ENCODE assay signal across 22 cellular contexts in the genomic region with DNA sequence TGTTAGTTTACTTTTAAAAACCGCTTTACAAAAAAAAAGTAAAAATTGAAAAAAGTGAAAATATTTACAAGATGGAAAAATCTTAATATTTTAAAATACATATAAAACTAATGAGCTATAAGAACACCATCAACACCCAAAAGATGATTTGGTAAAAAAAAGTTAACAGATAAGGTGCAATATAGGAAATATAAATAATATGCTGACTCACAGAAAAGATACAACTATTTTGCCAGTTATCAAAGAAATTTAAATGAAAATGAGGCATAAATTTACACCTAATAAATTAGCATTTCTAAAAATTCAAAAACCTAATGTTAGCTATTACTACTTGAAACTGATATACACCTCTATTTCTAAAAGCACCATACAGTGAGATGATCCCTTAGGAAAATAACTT.
"Had no signal": no experiment of that assay in that cellular context is flagged by ENCODE, and none has a peak within 500 bp of the region (broad histone marks: within the 10 kb centered on the region; RNA-seq: fewer than 3 reads in every experiment).

No MANE protein-coding gene starts in this region.

- H3K27me3 ChIP-seq: SJSA1 had no signal

- H3K27ac ChIP-seq: SJSA1, SK-N-MC had no signal

- H3K4me3 ChIP-seq: SJSA1, SK-N-MC had no signal

- H3K9me3 ChIP-seq: SJSA1 had no signal

- H3K4me1 ChIP-seq: SJSA1 had no signal

- DNase-seq: KBM-7, MV-4-11, NCI-H1048, NCI-H1105, NCI-H1417, NCI-H1436 treated with DMSO at 0.1 percent for 48 hours, NCI-H1694, NCI-H1930, NCI-H2081, NCI-H2107, NCI-H2227 treated with DMSO at 0.1 percent for 48 hours, NCI-H446, NCI-H510A, NCI-H524 treated with DMSO at 0.1 percent for 48 hours, NCI-H69, NCI-H774, Right ventricle myocardium superior, RPMI8226, SIG-M5 had no signal

- H3K36me3 ChIP-seq: SJSA1 had no signal

- FAIRE-seq: RCC 7860 had no signal
